ENCODE assay signal across 8 cellular contexts in genomic region chr17:17823433-17824118, GRCh38. TPM values are rescaled to one million over a fixed set of nuclear protein-coding genes. Genes with fewer than 3 reads are reported as not detected.
DNase-seq lines count a peak whose midpoint lies in the region; ATAC-seq and TF ChIP-seq lines count a peak whose summit lies in the region.

No MANE protein-coding gene starts in this region.

- peak; percentile 73 to 85 (median 81) for DNase-seq in CD8-positive, alpha-beta memory T cell
- DNase-seq in NOMO-1 treated with DMSO at 0.1 percent for 48 hours (lab: John Stamatoyannopoulos, UW; ENCODE audit: unreplicated experiment) (peak; percentile 76), endodermal cell (peak; percentile 98), midbrain (lab: John Stamatoyannopoulos, UW) (peak; percentile 90)
- peak in 2 of 3 experiments; percentile 45 to 63 for DNase-seq in activated CD8-positive, alpha-beta memory T cell treated with anti-CD3 and anti-CD28 coated beads for 48 hours (ENCODE audit: low read depth in 2 of 3, low spot score in 2 of 3)
- peak; percentile 45 to 54 for DNase-seq in stimulated activated CD8-positive, alpha-beta memory T cell treated with anti-CD3 and anti-CD28 coated beads, Interleukin-2, amount 100 ng/mL, for 1 hour (ENCODE audit: low read depth in 2 of 2)

- peaks cover 4 to 25% (median 5%) of the 10 kb centered on the region in 3 donors for H3K36me3 Mint-ChIP-seq in CD8-positive, alpha-beta memory T cell
- H3K36me3 Mint-ChIP-seq in endodermal cell (ENCODE audit: low read depth), result peaks cover 11% of the 10 kb centered on the region

- H3K4me3 ChIP-seq in CD8-positive, alpha-beta memory T cell (ENCODE audit: low read length), result peak overlapping the region; percentile 75
- H3K4me3 ChIP-seq in endodermal cell (ENCODE audit: low read length), result peak overlapping the region; percentile 71

- CTCF ChIA-PET in CD8-positive, alpha-beta memory T cell (lab: Charles Lee), result interaction anchor here (5.6 kb wide), 1 partner anchor 12 kb away, joined by 27 read pairs; no protein-coding TSS in a partner anchor

- peaks cover 7% of the 10 kb centered on the region for H3K36me3 ChIP-seq in CD8-positive, alpha-beta memory T cell (ENCODE audit: insufficient read depth, low read length)
- peaks cover 19% of the 10 kb centered on the region for H3K36me3 ChIP-seq in endodermal cell (ENCODE audit: control insufficient read depth, insufficient read depth, low read length)

- no peaks in the 10 kb centered on the region for H3K9me3 ChIP-seq in CD8-positive, alpha-beta memory T cell (ENCODE audit: low read length)
- no peaks in the 10 kb centered on the region for H3K9me3 ChIP-seq in endodermal cell (ENCODE audit: control insufficient read depth, low read length)

- peak overlapping the region; percentile 91 for H3K27ac ChIP-seq in CD8-positive, alpha-beta memory T cell (ENCODE audit: low read depth, low read length)
- peak overlapping the region; percentile 71 for H3K27ac ChIP-seq in endodermal cell (ENCODE audit: low read depth, low read length)

- TF ChIP-seq CTCF in endodermal cell (conservative IDR thresholded peaks at IDR 0.05), result no peak

- peaks cover 91% of the 10 kb centered on the region for H3K4me1 ChIP-seq in CD8-positive, alpha-beta memory T cell (ENCODE audit: insufficient read depth, low read length)
- peaks cover 21% of the 10 kb centered on the region for H3K4me1 ChIP-seq in endodermal cell (ENCODE audit: control insufficient read depth, insufficient read depth, low read length)

- POLR2A ChIA-PET in CD8-positive, alpha-beta memory T cell (lab: Charles Lee), result interaction anchor here (1.7 kb wide), 1 partner anchor 12 kb away, joined by 6 read pairs; the partner anchor contains the start of gene SREBF1

- H3K4me1 Mint-ChIP-seq in CD8-positive, alpha-beta memory T cell, result peaks cover 47 to 91% (median 72%) of the 10 kb centered on the region in 3 donors
- H3K4me1 Mint-ChIP-seq in endodermal cell, result peaks cover 16% of the 10 kb centered on the region

- H3K9ac ChIP-seq in endodermal cell (ENCODE audit: extremely low read depth, low read length, poor library complexity, severe bottlenecking), result peak overlapping the region; percentile 34

- peak overlapping the region; percentile 73 to 89 (median 84) for H3K4me3 Mint-ChIP-seq in CD8-positive, alpha-beta memory T cell
- H3K4me3 Mint-ChIP-seq in endodermal cell, result peak overlapping the region; percentile 41

- no peaks in the 10 kb centered on the region for H3K9me3 Mint-ChIP-seq in CD8-positive, alpha-beta memory T cell
- no peaks in the 10 kb centered on the region for H3K9me3 Mint-ChIP-seq in endodermal cell

- WGBS in endodermal cell (ENCODE audit: insufficient coverage in 1 of 2, insufficient read length in 1 of 2), 2 experiments, result 2 to 10% methylated on average over 4 to 69 of the region's 69 CpGs

- H3K27me3 Mint-ChIP-seq in CD8-positive, alpha-beta memory T cell, result peaks cover 0 to 3% of the 10 kb centered on the region in 2 donors
- H3K27me3 Mint-ChIP-seq in endodermal cell (ENCODE audit: insufficient read depth), result no peaks in the 10 kb centered on the region

- ATAC-seq in GM19395 (IDR thresholded peaks at IDR 0.05; ENCODE audit: unreplicated experiment), result peak; percentile 69
- peak; percentile 34 for ATAC-seq in HG03558 (IDR thresholded peaks at IDR 0.05; ENCODE audit: extremely low read depth, unreplicated experiment)

- peak overlapping the region; percentile 79 to 98 (median 98) for H3K27ac Mint-ChIP-seq in CD8-positive, alpha-beta memory T cell
- peak overlapping the region; percentile 95 for H3K27ac Mint-ChIP-seq in endodermal cell

- no peaks in the 10 kb centered on the region for H3K27me3 ChIP-seq in CD8-positive, alpha-beta memory T cell (ENCODE audit: insufficient read depth, low read length, poor library complexity, severe bottlenecking)
- no peaks in the 10 kb centered on the region for H3K27me3 ChIP-seq in endodermal cell (ENCODE audit: control insufficient read depth, insufficient read depth, low read length, poor library complexity, severe bottlenecking)

RNA-seq across cellular contexts. Expression of gene SREBF1, which starts 13.2 kb away (rescaled TPM):
- total RNA-seq in CD8-positive, alpha-beta memory T cell, result 10 to 100 TPM; 27.2 to 29.6 TPM
- polyA plus RNA-seq in CD8-positive, alpha-beta memory T cell, result 16.4 TPM
- total RNA-seq in endodermal cell, result 10 to 100 TPM; 39.0 to 58.2 TPM
- polyA plus RNA-seq in endodermal cell (2013, experiment 1 of 2), result 69.1 TPM
- 66.7 TPM for polyA plus RNA-seq in endodermal cell (2013, experiment 2 of 2)

Comparison
In these comparisons a context has a peak if more than half of its experiments do, and no peak if none do; other contexts are left out.
1. Peak in every context shown above with its lines: DNase-seq, ATAC-seq, H3K4me3 ChIP-seq and H3K27ac ChIP-seq.